ENCODE assay signal across 37 cellular contexts in genomic region chr1:74830736-74831135, GRCh38.
"Had no signal": no experiment of that assay in that cellular context is flagged by ENCODE, and none has a peak within 500 bp of the region (broad histone marks: within the 10 kb centered on the region; RNA-seq: fewer than 3 reads in every experiment).

No MANE protein-coding gene starts in this region.

- H3K36me3 ChIP-seq: adrenal gland, ascending aorta, brain microvascular endothelial cell, breast epithelium, cardiac muscle cell had no signal

- H3K9me3 Mint-ChIP-seq: activated naive CD4-positive, alpha-beta T cell treated with anti-CD3 and anti-CD28 coated beads for 36 hours; activated naive CD4-positive, alpha-beta T cell treated with anti-CD3 and anti-CD28 coated beads, Interleukin-2, amount 10 ng/mL, durations not matched to agents 7 days and 5 days; activated naive CD4-positive, alpha-beta T cell treated with anti-CD3 and anti-CD28 coated beads, Interleukin-2, amount 50 U/mL, for 24 hours; activated naive CD4-positive, alpha-beta T cell treated with anti-CD3 and anti-CD28 coated beads, Interleukin-2, amount 50 U/mL, for 72 hours; activated naive CD8-positive, alpha-beta T cell treated with anti-CD3 and anti-CD28 coated beads, Interleukin-2, amount 10 ng/mL, durations not matched to agents 7 days and 5 days; activated naive CD8-positive, alpha-beta T cell treated with anti-CD3 and anti-CD28 coated beads, Interleukin-2, amount 50 U/mL, for 24 hours; activated T-cell treated with anti-CD3 and anti-CD28 coated beads, Interleukin-2, amount 50 U/mL, for 24 hours; activated T-cell treated with anti-CD3 and anti-CD28 coated beads, Interleukin-2, amount 50 U/mL, for 4 hours; activated T-cell treated with anti-CD3 and anti-CD28 coated beads, Interleukin-2, amount 50 U/mL, for 72 hours; activated T-helper 1 cell treated with anti-CD3 and anti-CD28 coated beads, Interleukin-12 subunit alpha, Interleukin-12 subunit beta, Interleukin-2, Interleukin-4 antibody, amounts not matched to agents 30 ng/mL and 10 ng/mL and 1 ng/mL, durations not matched to agents 14 hours and 24 hours and 36 hours; activated T-helper 17 cell treated with anti-CD3 and anti-CD28 coated beads, Interleukin-2, amount 50 U/mL, for 72 hours; activated T-helper 2 cell treated with anti-CD3 and anti-CD28 coated beads, Interferon-gamma antibody, Interleukin-2, Interleukin-4, amounts not matched to agents 10 μg/mL and 5 μg/mL and 100 μg/mL, durations not matched to agents 14 hours and 24 hours and 36 hours; brain; central memory CD8-positive, alpha-beta T cell had no signal

- H3K36me3 Mint-ChIP-seq: activated naive CD4-positive, alpha-beta T cell treated with anti-CD3 and anti-CD28 coated beads, Interleukin-2, amount 10 ng/mL, durations not matched to agents 7 days and 5 days; activated naive CD4-positive, alpha-beta T cell treated with anti-CD3 and anti-CD28 coated beads, Interleukin-2, amount 50 U/mL, for 24 hours; activated naive CD4-positive, alpha-beta T cell treated with anti-CD3 and anti-CD28 coated beads, Interleukin-2, amount 50 U/mL, for 72 hours; activated naive CD8-positive, alpha-beta T cell; activated naive CD8-positive, alpha-beta T cell treated with anti-CD3 and anti-CD28 coated beads, Interleukin-2, amount 10 ng/mL, durations not matched to agents 7 days and 5 days; brain had no signal

- H3K9me3 ChIP-seq: adrenal gland, ascending aorta, body of pancreas, breast epithelium had no signal

- H3K4me1 Mint-ChIP-seq: activated naive CD4-positive, alpha-beta T cell treated with anti-CD3 and anti-CD28 coated beads, Interleukin-2, amount 10 ng/mL, durations not matched to agents 7 days and 5 days; activated naive CD4-positive, alpha-beta T cell treated with anti-CD3 and anti-CD28 coated beads, Interleukin-2, amount 50 U/mL, for 24 hours; activated naive CD8-positive, alpha-beta T cell treated with anti-CD3 and anti-CD28 coated beads, Interleukin-2, amount 10 ng/mL, durations not matched to agents 7 days and 5 days; activated naive CD8-positive, alpha-beta T cell treated with anti-CD3 and anti-CD28 coated beads, Interleukin-2, amount 50 U/mL, for 24 hours; activated T-helper 17 cell treated with anti-CD3 and anti-CD28 coated beads, Interleukin-2, amount 50 U/mL, for 72 hours; brain; central memory CD8-positive, alpha-beta T cell had no signal

- H3K4me3 Mint-ChIP-seq: activated naive CD4-positive, alpha-beta T cell treated with anti-CD3 and anti-CD28 coated beads for 36 hours; activated naive CD4-positive, alpha-beta T cell treated with anti-CD3 and anti-CD28 coated beads, Interleukin-2, amount 10 ng/mL, durations not matched to agents 7 days and 5 days; activated naive CD4-positive, alpha-beta T cell treated with anti-CD3 and anti-CD28 coated beads, Interleukin-2, amount 50 U/mL, for 24 hours; activated naive CD8-positive, alpha-beta T cell; activated naive CD8-positive, alpha-beta T cell treated with anti-CD3 and anti-CD28 coated beads, Interleukin-2, amount 10 ng/mL, durations not matched to agents 7 days and 5 days; activated naive CD8-positive, alpha-beta T cell treated with anti-CD3 and anti-CD28 coated beads, Interleukin-2, amount 50 U/mL, for 24 hours; activated T-cell treated with anti-CD3 and anti-CD28 coated beads, Interleukin-2, amount 50 U/mL, for 24 hours; activated T-cell treated with anti-CD3 and anti-CD28 coated beads, Interleukin-2, amount 50 U/mL, for 4 hours; activated T-cell treated with anti-CD3 and anti-CD28 coated beads, Interleukin-2, amount 50 U/mL, for 72 hours; activated T-helper 1 cell treated with anti-CD3 and anti-CD28 coated beads, Interleukin-12 subunit alpha, Interleukin-12 subunit beta, Interleukin-2, Interleukin-4 antibody, amounts not matched to agents 30 ng/mL and 10 ng/mL and 1 ng/mL, durations not matched to agents 14 hours and 24 hours and 36 hours; activated T-helper 17 cell treated with anti-CD3 and anti-CD28 coated beads, Interleukin-2, amount 50 U/mL, for 72 hours; brain; central memory CD8-positive, alpha-beta T cell had no signal

- H3K4me3 ChIP-seq: adrenal gland, ascending aorta, body of pancreas, breast epithelium, cardiac muscle cell had no signal

- H3K27ac Mint-ChIP-seq: activated naive CD4-positive, alpha-beta T cell treated with anti-CD3 and anti-CD28 coated beads for 36 hours; activated naive CD4-positive, alpha-beta T cell treated with anti-CD3 and anti-CD28 coated beads, Interleukin-2, amount 10 ng/mL, durations not matched to agents 7 days and 5 days; activated naive CD4-positive, alpha-beta T cell treated with anti-CD3 and anti-CD28 coated beads, Interleukin-2, amount 50 U/mL, for 24 hours; activated naive CD4-positive, alpha-beta T cell treated with anti-CD3 and anti-CD28 coated beads, Interleukin-2, amount 50 U/mL, for 72 hours; activated naive CD8-positive, alpha-beta T cell; activated naive CD8-positive, alpha-beta T cell treated with anti-CD3 and anti-CD28 coated beads, Interleukin-2, amount 10 ng/mL, durations not matched to agents 7 days and 5 days; activated naive CD8-positive, alpha-beta T cell treated with anti-CD3 and anti-CD28 coated beads, Interleukin-2, amount 50 U/mL, for 24 hours; activated T-cell treated with anti-CD3 and anti-CD28 coated beads, Interleukin-2, amount 50 U/mL, for 24 hours; activated T-cell treated with anti-CD3 and anti-CD28 coated beads, Interleukin-2, amount 50 U/mL, for 72 hours; activated T-helper 1 cell treated with anti-CD3 and anti-CD28 coated beads, Interleukin-12 subunit alpha, Interleukin-12 subunit beta, Interleukin-2, Interleukin-4 antibody, amounts not matched to agents 30 ng/mL and 10 ng/mL and 1 ng/mL, durations not matched to agents 14 hours and 24 hours and 36 hours; activated T-helper 17 cell treated with anti-CD3 and anti-CD28 coated beads, Interleukin-2, amount 50 U/mL, for 72 hours; activated T-helper 2 cell treated with anti-CD3 and anti-CD28 coated beads, Interferon-gamma antibody, Interleukin-2, Interleukin-4, amounts not matched to agents 10 μg/mL and 5 μg/mL and 100 μg/mL, durations not matched to agents 14 hours and 24 hours and 36 hours; brain had no signal

- H3K27ac ChIP-seq: adrenal gland, ascending aorta, body of pancreas, brain microvascular endothelial cell, breast epithelium, cardiac muscle cell had no signal

- H3K27me3 Mint-ChIP-seq: activated naive CD4-positive, alpha-beta T cell treated with anti-CD3 and anti-CD28 coated beads, Interleukin-2, amount 10 ng/mL, durations not matched to agents 7 days and 5 days; activated naive CD8-positive, alpha-beta T cell; central memory CD8-positive, alpha-beta T cell had no signal

- DNase-seq: activated effector memory CD4-positive, alpha-beta T cell treated with anti-CD3 and anti-CD28 coated beads, Interleukin-2, amount 50 U/mL, for 16 hours; activated effector memory CD4-positive, alpha-beta T cell treated with Interleukin-2 at 50 U/mL for 16 hours; activated gamma-delta T cell; activated gamma-delta T cell treated with Interleukin-2 at 50 U/mL for 16 hours; activated naive CD4-positive, alpha-beta T cell; activated naive CD4-positive, alpha-beta T cell treated with anti-CD3 and anti-CD28 coated beads for 36 hours; activated naive CD4-positive, alpha-beta T cell treated with anti-CD3 and anti-CD28 coated beads, Interleukin-2, amount 10 ng/mL, durations not matched to agents 7 days and 5 days; activated naive CD4-positive, alpha-beta T cell treated with anti-CD3 and anti-CD28 coated beads, Interleukin-2, amount 50 U/mL, for 16 hours; activated naive CD4-positive, alpha-beta T cell treated with Interleukin-2 at 50 U/mL for 16 hours; activated naive CD8-positive, alpha-beta T cell treated with anti-CD3 and anti-CD28 coated beads, Interleukin-2, amount 10 ng/mL, durations not matched to agents 7 days and 5 days; activated naive CD8-positive, alpha-beta T cell treated with anti-CD3 and anti-CD28 coated beads, Interleukin-2, amount 50 U/mL, for 24 hours; activated T-cell treated with anti-CD3 and anti-CD28 coated beads, Interleukin-2, amount 50 U/mL, for 1 hour; activated T-cell treated with anti-CD3 and anti-CD28 coated beads, Interleukin-2, amount 50 U/mL, for 24 hours; activated T-cell treated with anti-CD3 and anti-CD28 coated beads, Interleukin-2, amount 50 U/mL, for 4 hours; activated T-cell treated with anti-CD3 and anti-CD28 coated beads, Interleukin-2, amount 50 U/mL, for 48 hours; activated T-cell treated with anti-CD3 and anti-CD28 coated beads, Interleukin-2, amount 50 U/mL, for 72 hours; adrenal gland; amniotic stem cell; amygdala; anterior cingulate cortex; aorta; body of pancreas; brain microvascular endothelial cell; caudate nucleus; central memory CD4-positive, alpha-beta T cell; cerebellar nuclear complex had no signal
